In genomic region chr20:47293524-47294157, GRCh38 we compare ENCODE assay signal across 21 cellular contexts.
DNase-seq lines count a peak whose midpoint lies in the region; ATAC-seq, FAIRE-seq and TF ChIP-seq lines count a peak whose summit lies in the region.
"Had no signal": no experiment of that assay in that cellular context is flagged by ENCODE, and none has a peak within 500 bp of the region (broad histone marks: within the 10 kb centered on the region; RNA-seq: fewer than 3 reads in every experiment).

No MANE protein-coding gene starts in this region.

- DNase-seq in A549 (ENCODE audit: low read depth in 1 of 2, low spot score in 1 of 2) (no peak), CD14-positive monocyte (ENCODE audit: low spot score) (no peak), immature natural killer cell (no peak), germinal center (ENCODE audit: low spot score) (no peak)
- no peak for DNase-seq in activated CD8-positive, alpha-beta T cell treated with anti-CD3 and anti-CD28 coated beads for 36 hours
- DNase-seq: AML-193; effector memory CD4-positive, alpha-beta T cell; KG1; NCI-H1092 treated with DMSO at 0.1 percent for 48 hours; NCI-H2107; NCI-H526; SIG-M5; stimulated activated CD4-positive, alpha-beta T cell treated with anti-CD3 and anti-CD28 coated beads, Interleukin-4, amount 100 ng/mL, for 4 hours had no signal

- peaks cover 87 to 95% of the 10 kb centered on the region in 2 donors for H3K36me3 Mint-ChIP-seq in CD14-positive monocyte
- H3K36me3 Mint-ChIP-seq in activated CD8-positive, alpha-beta T cell treated with anti-CD3 and anti-CD28 coated beads for 36 hours (ENCODE audit: low read depth), result peaks cover 65% of the 10 kb centered on the region
- H3K36me3 Mint-ChIP-seq in immature natural killer cell, result peaks cover 43 to 70% (median 47%) of the 10 kb centered on the region in 3 donors

- POLR2A ChIA-PET in A549 (lab: Yijun Ruan, JAX), result interaction anchor here (2.7 kb wide), 1 partner anchor 19 kb away, joined by 12 read pairs; no protein-coding TSS in a partner anchor
- POLR2A ChIA-PET in activated CD8-positive, alpha-beta T cell treated with anti-CD3 and anti-CD28 coated beads for 36 hours (lab: Charles Lee), result interaction anchor here (0.7 to 1.3 kb wide), 2 partner anchors 10 to 338 kb away, joined by 3 read pairs; no protein-coding TSS in a partner anchor

- TF ChIP-seq EP300 in A549 (IDR thresholded peaks at IDR 0.05), result no peak

- H3K27ac ChIP-seq in A549, result peak overlapping the region; percentile 25 to 81; a peak in 4 of 6 replicates

- no peak for TF ChIP-seq RAD21 in A549 (conservative IDR thresholded peaks at IDR 0.05 in 1 of 2, IDR thresholded peaks at IDR 0.05 in 1 of 2)

- H3K4me3 ChIP-seq in A549, result no peak overlapping the region
- H3K4me3 ChIP-seq: adrenal gland, lung, skin epidermis had no signal

- ATAC-seq in A549, result no peak
- no peak for ATAC-seq in activated CD8-positive, alpha-beta T cell treated with anti-CD3 and anti-CD28 coated beads for 36 hours
- no peak for ATAC-seq in HG03432 (IDR thresholded peaks at IDR 0.05; ENCODE audit: unreplicated experiment)
- no peak for ATAC-seq in GM21526 (IDR thresholded peaks at IDR 0.05; ENCODE audit: low FRiP score, unreplicated experiment)
- ATAC-seq in GM18861 (IDR thresholded peaks at IDR 0.05; ENCODE audit: unreplicated experiment), result no peak
- ATAC-seq: activated CD4-positive, CD25-positive, alpha-beta regulatory T cell treated with anti-CD3 and anti-CD28 coated beads, Interleukin-2, amount 50 U/mL, for 24 hours had no signal

- TF ChIP-seq POLR2A in A549 (IDR thresholded peaks at IDR 0.05; ENCODE audit: low read length), result no peak

- H3K4me1 ChIP-seq in A549, result peaks cover 29% of the 10 kb centered on the region

- H3K9me3 ChIP-seq in A549, result no peaks in the 10 kb centered on the region
- H3K9me3 ChIP-seq: adrenal gland had no signal

- H3K27ac Mint-ChIP-seq in CD14-positive monocyte (peak overlapping the region in 4 of 7 donors; percentile 33 to 74 (median 60)), immature natural killer cell (peak overlapping the region in 5 of 6 donors; percentile 1 to 57 (median 55))
- peak overlapping the region; percentile 69 for H3K27ac Mint-ChIP-seq in activated CD8-positive, alpha-beta T cell treated with anti-CD3 and anti-CD28 coated beads for 36 hours
- H3K27ac Mint-ChIP-seq: T-helper 1 cell treated with Interleukin-12 subunit alpha and Interleukin-12 subunit beta and Interleukin-4 antibody, amounts not matched to agents 30 μg/mL and 1 μg/mL, for 36 hours had no signal

- FAIRE-seq in A549 (lab: Jason Lieb, UNC), result no peak

- no peak for TF ChIP-seq CTCF in A549 (IDR thresholded peaks at IDR 0.05)
- no peak for TF ChIP-seq CTCF in CD14-positive monocyte (IDR thresholded peaks at IDR 0.05)
- no peak for TF ChIP-seq CTCF in activated CD8-positive, alpha-beta T cell treated with anti-CD3 and anti-CD28 coated beads for 36 hours (IDR thresholded peaks at IDR 0.05)

- H3K27me3 Mint-ChIP-seq in CD14-positive monocyte (ENCODE audit: low read depth in 3 of 3) (no peaks in the 10 kb centered on the region), immature natural killer cell (ENCODE audit: low read depth in 3 of 3) (no peaks in the 10 kb centered on the region)
- H3K27me3 Mint-ChIP-seq in activated CD8-positive, alpha-beta T cell treated with anti-CD3 and anti-CD28 coated beads for 36 hours, result no peaks in the 10 kb centered on the region

- intact Hi-C loops in CD14-positive monocyte (cut with micrococcal nuclease), result no loop called here
- intact Hi-C loops in activated CD8-positive, alpha-beta T cell treated with anti-CD3 and anti-CD28 coated beads for 36 hours (cut with micrococcal nuclease), result no loop called here

- CTCF ChIA-PET in A549 (lab: Yijun Ruan, JAX), result interaction anchor here (1.0 to 3.1 kb wide), 5 partner anchors 11 to 90 kb away, joined by 3 to 25 read pairs (median 4); no protein-coding TSS in a partner anchor
- CTCF ChIA-PET in activated CD8-positive, alpha-beta T cell treated with anti-CD3 and anti-CD28 coated beads for 36 hours (lab: Charles Lee), result interaction anchor here (2.3 kb wide), 1 partner anchor 90 kb away, joined by 8 read pairs; no protein-coding TSS in a partner anchor

- H3K9me3 Mint-ChIP-seq in CD14-positive monocyte (peaks cover 0 to 2% (median 0%) of the 10 kb centered on the region in 7 donors), immature natural killer cell (no peaks in the 10 kb centered on the region)
- no peaks in the 10 kb centered on the region for H3K9me3 Mint-ChIP-seq in activated CD8-positive, alpha-beta T cell treated with anti-CD3 and anti-CD28 coated beads for 36 hours
- H3K9me3 Mint-ChIP-seq: T-helper 1 cell treated with Interleukin-12 subunit alpha and Interleukin-12 subunit beta and Interleukin-4 antibody, amounts not matched to agents 30 μg/mL and 1 μg/mL, for 36 hours had no signal

- H3K4me3 Mint-ChIP-seq in CD14-positive monocyte (no peak overlapping the region), immature natural killer cell (no peak overlapping the region)
- H3K4me3 Mint-ChIP-seq in activated CD8-positive, alpha-beta T cell treated with anti-CD3 and anti-CD28 coated beads for 36 hours, result no peak overlapping the region
- H3K4me3 Mint-ChIP-seq: T-helper 1 cell treated with Interleukin-12 subunit alpha and Interleukin-12 subunit beta and Interleukin-4 antibody, amounts not matched to agents 30 μg/mL and 1 μg/mL, for 36 hours had no signal

- H3K4me1 Mint-ChIP-seq in CD14-positive monocyte (no peaks in the 10 kb centered on the region), immature natural killer cell (peaks cover 7 to 16% of the 10 kb centered on the region in 2 donors)
- H3K4me1 Mint-ChIP-seq in activated CD8-positive, alpha-beta T cell treated with anti-CD3 and anti-CD28 coated beads for 36 hours (ENCODE audit: low read depth), result peaks cover 13% of the 10 kb centered on the region

- WGBS in A549 (ENCODE audit: missing lambda C conversion rate), result 84% methylated on average over 6 of the region's 6 CpGs

- no peak overlapping the region for H3K4me2 ChIP-seq in A549

TF ChIP-seq in A549, 52 proteins besides CTCF, POLR2A, EP300 and RAD21:
- TF ChIP-seq TP53 (CRISPR knock-in tag; IDR thresholded peaks at IDR 0.05), result no peak
- TF ChIP-seq RNF2 (IDR thresholded peaks at IDR 0.05; ENCODE audit: borderline replicate concordance, low read depth), result no peak
- TF ChIP-seq ELK1 (IDR thresholded peaks at IDR 0.05; ENCODE audit: low read depth, low read length), result no peak
- TF ChIP-seq E2F6 (IDR thresholded peaks at IDR 0.05; ENCODE audit: borderline replicate concordance, low read depth), result no peak
- no peak for TF ChIP-seq KDM5A (IDR thresholded peaks at IDR 0.05)
- TF ChIP-seq HEYL (CRISPR knock-in tag; IDR thresholded peaks at IDR 0.05), result no peak
- no peak for TF ChIP-seq CBX8 (IDR thresholded peaks at IDR 0.05)
- no peak for TF ChIP-seq ZFP36 (IDR thresholded peaks at IDR 0.05; ENCODE audit: borderline replicate concordance, partially characterized antibody)
- TF ChIP-seq JUN (IDR thresholded peaks at IDR 0.05), result no peak
- TF ChIP-seq HDAC2 (IDR thresholded peaks at IDR 0.05), result no peak
- TF ChIP-seq PHF8 (IDR thresholded peaks at IDR 0.05; ENCODE audit: borderline replicate concordance, low read depth), result no peak
- TF ChIP-seq FOSB (CRISPR knock-in tag; IDR thresholded peaks at IDR 0.05), result no peak
- TF ChIP-seq CBX2 (IDR thresholded peaks at IDR 0.05; ENCODE audit: borderline replicate concordance, low read depth), result no peak
- TF ChIP-seq NPAS2 (CRISPR knock-in tag; IDR thresholded peaks at IDR 0.05; ENCODE audit: borderline replicate concordance), result no peak
- no peak for TF ChIP-seq BHLHE40 (IDR thresholded peaks at IDR 0.05; ENCODE audit: low read depth, low read length)
- no peak for TF ChIP-seq SMC3 (IDR thresholded peaks at IDR 0.05)
- TF ChIP-seq CHD2 (IDR thresholded peaks at IDR 0.05; ENCODE audit: low read length, partially characterized antibody), result no peak
- TF ChIP-seq RFX5 (IDR thresholded peaks at IDR 0.05), result no peak
- no peak for TF ChIP-seq POLR2AphosphoS2 (conservative IDR thresholded peaks at IDR 0.05; ENCODE audit: low read length)
